In genomic region chr3:127037971-127038446, GRCh38 we compare ENCODE assay signal across 26 cellular contexts. TPM values are rescaled to one million over a fixed set of nuclear protein-coding genes. Genes with fewer than 3 reads are reported as not detected.
DNase-seq lines count a peak whose midpoint lies in the region; TF ChIP-seq lines count a peak whose summit lies in the region.
"Had no signal": no experiment of that assay in that cellular context is flagged by ENCODE, and none has a peak within 500 bp of the region (broad histone marks: within the 10 kb centered on the region; RNA-seq: fewer than 3 reads in every experiment).

No MANE protein-coding gene starts in this region.

- no peak overlapping the region for H3K4me3 ChIP-seq in H7 (ENCODE audit: insufficient read depth, low read depth, low read length)
- no peak overlapping the region for H3K4me3 ChIP-seq in neuronal stem cell (ENCODE audit: low read length in 2 of 2)
- H3K4me3 ChIP-seq: esophagus squamous epithelium, hepatocyte had no signal

- no peak overlapping the region for H2BK5ac ChIP-seq in neuronal stem cell (ENCODE audit: low read length)

- peaks cover 2% of the 10 kb centered on the region for H3K79me1 ChIP-seq in neuronal stem cell (ENCODE audit: low read depth, low read length)

- H3K4me2 ChIP-seq in neuronal stem cell (ENCODE audit: insufficient read depth, low read length, poor library complexity, severe bottlenecking): no peak overlapping the region
- H3K4me2 ChIP-seq: hepatocyte had no signal

- no peak overlapping the region for H2BK12ac ChIP-seq in neuronal stem cell (ENCODE audit: low read length)

- TF ChIP-seq CTCF in glutamatergic neuron (IDR thresholded peaks at IDR 0.05; ENCODE audit: partially characterized antibody, unreplicated experiment) (no peak), GM20000 (IDR thresholded peaks at IDR 0.05; ENCODE audit: extremely low read depth, missing control alignments) (no peak)

- H3K4me1 ChIP-seq in neuronal stem cell (ENCODE audit: control insufficient read depth in 2 of 2, insufficient read depth in 1 of 2, low read depth in 1 of 2, low read length in 2 of 2): peaks cover 0 to 6% of the 10 kb centered on the region in 2 donors

- H3K18ac ChIP-seq in neuronal stem cell (ENCODE audit: low read length): peak overlapping the region; percentile 6

- no peak overlapping the region for H3K27ac ChIP-seq in neuronal stem cell (replicated peaks; ENCODE audit: low read length)
- H3K27ac ChIP-seq: C4-2B, esophagus squamous epithelium, hepatocyte, WERI-Rb-1 had no signal

- H3K27me3 ChIP-seq in H7 (ENCODE audit: control insufficient read depth, insufficient read depth, low read length): no peaks in the 10 kb centered on the region
- H3K27me3 ChIP-seq in neuronal stem cell (ENCODE audit: control insufficient read depth in 3 of 3, insufficient read depth in 3 of 3, low read depth in 1 of 3, low read length in 3 of 3): no peaks in the 10 kb centered on the region
- H3K27me3 ChIP-seq: esophagus squamous epithelium, hepatocyte had no signal

- no peaks in the 10 kb centered on the region for H3K36me3 Mint-ChIP-seq in glutamatergic neuron (ENCODE audit: unreplicated experiment)
- H3K36me3 Mint-ChIP-seq in T-helper 2 cell treated with Interferon-gamma antibody and Interleukin-4, amounts not matched to agents 5 μg/mL and 100 μg/mL, for 36 hours (ENCODE audit: low read depth): no peaks in the 10 kb centered on the region
- H3K36me3 Mint-ChIP-seq: mesothelial cell of epicardium had no signal

- H3K36me3 ChIP-seq in H7 (replicated peaks; ENCODE audit: control insufficient read depth, insufficient read depth, low read length) (peaks cover under 1% of the 10 kb centered on the region), neuronal stem cell (replicated peaks in 1 of 2; ENCODE audit: control insufficient read depth in 2 of 2, insufficient read depth in 2 of 2, low read length in 2 of 2) (peaks cover 15 to 27% of the 10 kb centered on the region in 2 donors)

- peak overlapping the region; percentile 4 for H3K14ac ChIP-seq in neuronal stem cell (ENCODE audit: low read length)

- no peak overlapping the region for H2AK5ac ChIP-seq in neuronal stem cell (ENCODE audit: low read depth, low read length)

- peaks cover 16% of the 10 kb centered on the region for H3K9me3 Mint-ChIP-seq in glutamatergic neuron (ENCODE audit: unreplicated experiment)
- H3K9me3 Mint-ChIP-seq in T-helper 2 cell treated with Interferon-gamma antibody and Interleukin-4, amounts not matched to agents 5 μg/mL and 100 μg/mL, for 36 hours: no peaks in the 10 kb centered on the region
- H3K9me3 Mint-ChIP-seq: activated CD4-positive, alpha-beta T cell treated with anti-CD3 and anti-CD28 coated beads, Interleukin-2, amount 10 ng/mL, durations not matched to agents 24 days and 14 days; dendritic cell treated with granulocyte-macrophage colony-stimulating factor and Interleukin-4, amounts not matched to agents 40 ng/mL and 50 ng/mL, for 4 days; mesothelial cell of epicardium; naive thymus-derived CD8-positive, alpha-beta T cell; stimulated activated naive CD8-positive, alpha-beta T cell treated with anti-CD3 and anti-CD28 coated beads, Interleukin-15, Interleukin-2, amounts not matched to agents 100 ng/mL and 50 ng/mL, for 24 hours had no signal

- H4K8ac ChIP-seq in neuronal stem cell (ENCODE audit: low read depth, low read length): no peak overlapping the region

- H3K9me3 ChIP-seq in neuronal stem cell (replicated peaks in 1 of 2; ENCODE audit: control insufficient read depth in 2 of 2, insufficient read depth in 1 of 2, low read depth in 1 of 2, low read length in 2 of 2): no peaks in the 10 kb centered on the region
- H3K9me3 ChIP-seq: esophagus squamous epithelium had no signal

- H3K9ac ChIP-seq in neuronal stem cell (ENCODE audit: low read depth, low read length, poor library complexity): peak overlapping the region; percentile 22

- peak; percentile 68 for DNase-seq in H7
- DNase-seq in NAMALWA (ENCODE audit: low spot score): peak; percentile 11
- no peak for DNase-seq in glutamatergic neuron
- no peak for DNase-seq in neuronal stem cell (ENCODE audit: low spot score)
- no peak for DNase-seq in GM20000 (ENCODE audit: low spot score)
- DNase-seq in HCEC 1CT: no peak
- no peak for DNase-seq in T-helper 2 cell treated with Interferon-gamma antibody and Interleukin-4, amounts not matched to agents 5 μg/mL and 100 μg/mL, for 36 hours (ENCODE audit: low spot score)
- no peak for DNase-seq in mesenteric fat pad (ENCODE audit: low spot score)
- DNase-seq: activated CD4-positive, alpha-beta T cell treated with anti-CD3 and anti-CD28 coated beads, Interleukin-2, amount 10 ng/mL, durations not matched to agents 24 days and 14 days; activated naive CD4-positive, alpha-beta T cell treated with Interleukin-2 at 50 U/mL for 16 hours; activated T-cell treated with anti-CD3 and anti-CD28 coated beads, Interleukin-2, amount 50 U/mL, for 48 hours; DMS79 treated with DMSO at 0.1 percent for 48 hours; esophagus squamous epithelium; KG1; MM.1S; NCI-H1417 treated with DMSO at 0.1 percent for 48 hours; NCI-H446; SHP77; T-helper 9 cell had no signal

- H2BK15ac ChIP-seq in neuronal stem cell (ENCODE audit: low read length): no peak overlapping the region

- H3K4me3 Mint-ChIP-seq in glutamatergic neuron (ENCODE audit: unreplicated experiment): no peak overlapping the region
- no peak overlapping the region for H3K4me3 Mint-ChIP-seq in T-helper 2 cell treated with Interferon-gamma antibody and Interleukin-4, amounts not matched to agents 5 μg/mL and 100 μg/mL, for 36 hours
- H3K4me3 Mint-ChIP-seq: activated CD4-positive, alpha-beta T cell treated with anti-CD3 and anti-CD28 coated beads, Interleukin-2, amount 10 ng/mL, durations not matched to agents 24 days and 14 days; dendritic cell treated with granulocyte-macrophage colony-stimulating factor and Interleukin-4, amounts not matched to agents 40 ng/mL and 50 ng/mL, for 4 days; mesothelial cell of epicardium; naive thymus-derived CD8-positive, alpha-beta T cell; stimulated activated naive CD8-positive, alpha-beta T cell treated with anti-CD3 and anti-CD28 coated beads, Interleukin-15, Interleukin-2, amounts not matched to agents 100 ng/mL and 50 ng/mL, for 24 hours had no signal

- WGBS in neuronal stem cell (ENCODE audit: extremely low coverage in 2 of 2, insufficient read length in 2 of 2, insufficient replicate concordance in 1 of 2), 2 donors: no CpG with 5 or more reads among the region's 10 CpGs

- H3K27me3 Mint-ChIP-seq in glutamatergic neuron (ENCODE audit: unreplicated experiment): peaks cover 3% of the 10 kb centered on the region
- H3K27me3 Mint-ChIP-seq in T-helper 2 cell treated with Interferon-gamma antibody and Interleukin-4, amounts not matched to agents 5 μg/mL and 100 μg/mL, for 36 hours (ENCODE audit: low read depth): no peaks in the 10 kb centered on the region
- H3K27me3 Mint-ChIP-seq: activated CD4-positive, alpha-beta T cell treated with anti-CD3 and anti-CD28 coated beads, Interleukin-2, amount 10 ng/mL, durations not matched to agents 24 days and 14 days; stimulated activated naive CD8-positive, alpha-beta T cell treated with anti-CD3 and anti-CD28 coated beads, Interleukin-15, Interleukin-2, amounts not matched to agents 100 ng/mL and 50 ng/mL, for 24 hours had no signal

- H3K4me1 Mint-ChIP-seq in glutamatergic neuron (ENCODE audit: low read depth, unreplicated experiment): peaks cover 10% of the 10 kb centered on the region
- no peaks in the 10 kb centered on the region for H3K4me1 Mint-ChIP-seq in T-helper 2 cell treated with Interferon-gamma antibody and Interleukin-4, amounts not matched to agents 5 μg/mL and 100 μg/mL, for 36 hours (ENCODE audit: low read depth)
- H3K4me1 Mint-ChIP-seq: activated CD4-positive, alpha-beta T cell treated with anti-CD3 and anti-CD28 coated beads, Interleukin-2, amount 10 ng/mL, durations not matched to agents 24 days and 14 days had no signal

- H3K23ac ChIP-seq in neuronal stem cell (ENCODE audit: low read depth, low read length, poor library complexity): peak overlapping the region; percentile 16

- H3K4ac ChIP-seq in neuronal stem cell (ENCODE audit: low read length): no peak overlapping the region

- H3K27ac Mint-ChIP-seq in glutamatergic neuron (ENCODE audit: unreplicated experiment): peak overlapping the region; percentile 38
- H3K27ac Mint-ChIP-seq in T-helper 2 cell treated with Interferon-gamma antibody and Interleukin-4, amounts not matched to agents 5 μg/mL and 100 μg/mL, for 36 hours: no peak overlapping the region
- H3K27ac Mint-ChIP-seq: activated CD4-positive, alpha-beta T cell treated with anti-CD3 and anti-CD28 coated beads, Interleukin-2, amount 10 ng/mL, durations not matched to agents 24 days and 14 days; dendritic cell treated with granulocyte-macrophage colony-stimulating factor and Interleukin-4, amounts not matched to agents 40 ng/mL and 50 ng/mL, for 4 days; mesothelial cell of epicardium; naive thymus-derived CD8-positive, alpha-beta T cell; stimulated activated naive CD8-positive, alpha-beta T cell treated with anti-CD3 and anti-CD28 coated beads, Interleukin-15, Interleukin-2, amounts not matched to agents 100 ng/mL and 50 ng/mL, for 24 hours had no signal

- H2BK120ac ChIP-seq in neuronal stem cell (ENCODE audit: low read depth, low read length): no peak overlapping the region

- no peak overlapping the region for H4K91ac ChIP-seq in neuronal stem cell (ENCODE audit: low read depth, low read length, poor library complexity)

- H2AFZ ChIP-seq in neuronal stem cell (ENCODE audit: low read length): no peak overlapping the region
- H2AFZ ChIP-seq: hepatocyte had no signal

RNA-seq across cellular contexts. Expression of gene PLXNA1, which starts 55.1 kb away (rescaled TPM):
- 41.9 and 42.7 TPM in 2 replicates for total RNA-seq in H7 (2014; rRNA removed; shearing (Covaris generic))
- total RNA-seq in glutamatergic neuron (ENCODE audit: unreplicated experiment): 110 TPM
- polyA plus RNA-seq in neuronal stem cell (2013, experiment 1 of 2): 31.7 TPM
- 32.1 TPM for polyA plus RNA-seq in neuronal stem cell (2013, experiment 2 of 2)
- total RNA-seq in mesenteric fat pad: 26.3 TPM

Comparison
In these comparisons a context has a peak if more than half of its experiments do, and no peak if none do; other contexts are left out.
1. DNase-seq: peak in H7 (single experiment) and NAMALWA (single experiment); none in glutamatergic neuron (single experiment), neuronal stem cell (single experiment), GM20000 (single experiment), HCEC 1CT (single experiment), T-helper 2 cell treated with Interferon-gamma antibody and Interleukin-4, amounts not matched to agents 5 μg/mL and 100 μg/mL, for 36 hours (single experiment) and mesenteric fat pad (single experiment).